In the genomic region with DNA sequence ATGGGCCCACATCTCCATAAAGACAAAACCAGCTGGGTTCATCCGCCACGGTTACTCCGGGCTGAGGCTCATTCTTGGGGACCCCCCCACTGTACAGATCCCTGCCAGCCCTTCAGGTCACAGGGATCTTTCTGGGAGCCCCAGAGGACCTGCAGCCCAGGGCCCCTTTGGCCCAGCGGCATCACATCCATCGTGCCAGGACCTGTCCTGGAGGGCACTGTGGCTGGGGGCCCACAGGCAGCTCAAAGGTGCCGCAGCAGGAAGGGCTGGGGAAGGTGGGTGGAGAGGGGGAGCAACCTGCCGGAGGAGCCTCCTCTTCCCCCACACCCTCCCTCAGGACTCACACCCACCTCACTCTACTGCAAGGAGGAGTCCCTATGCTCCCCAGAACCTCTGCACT, we compare ENCODE assay signal across 32 cellular contexts.
"Had no signal": no experiment of that assay in that cellular context is flagged by ENCODE, and none has a peak within 500 bp of the region (broad histone marks: within the 10 kb centered on the region; RNA-seq: fewer than 3 reads in every experiment).

No MANE protein-coding gene starts in this region.

- H3K27me3 ChIP-seq: body of pancreas, gastroesophageal sphincter, heart right ventricle had no signal

- FAIRE-seq: colon had no signal

- H3K27me3 Mint-ChIP-seq: activated naive CD8-positive, alpha-beta T cell had no signal

- ATAC-seq: activated CD4-positive, CD25-positive, alpha-beta regulatory T cell treated with anti-CD3 and anti-CD28 coated beads, Interleukin-2, amount 50 U/mL, for 24 hours; activated CD8-positive, alpha-beta T cell treated with anti-CD3 and anti-CD28 coated beads for 36 hours; activated T-cell treated with anti-CD3 and anti-CD28 coated beads, Interleukin-2, amount 50 U/mL, for 4 hours; activated T-helper 17 cell treated with anti-CD3 and anti-CD28 coated beads, Interleukin-2, amount 50 U/mL, for 72 hours; body of pancreas; effector memory CD8-positive, alpha-beta T cell; gastroesophageal sphincter; heart right ventricle; T-helper 17 cell had no signal

- H3K36me3 ChIP-seq: esophagus squamous epithelium, gastroesophageal sphincter, heart right ventricle, WERI-Rb-1 had no signal

- H3K36me3 Mint-ChIP-seq: activated naive CD8-positive, alpha-beta T cell had no signal

- DNase-seq: activated B cell treated with CpG ODN at 0.5 μM for 24 hours; activated CD4-positive, alpha-beta T cell treated with anti-CD3 and anti-CD28 coated beads for 48 hours; activated CD4-positive, alpha-beta T cell treated with anti-CD3 and anti-CD28 coated beads, Interleukin-2, amount 50 U/mL, for 1 hour; activated CD4-positive, alpha-beta T cell treated with anti-CD3 and anti-CD28 coated beads, Interleukin-2, amount 50 U/mL, for 48 hours; activated CD8-positive, alpha-beta memory T cell treated with anti-CD3 and anti-CD28 coated beads for 24 hours; activated CD8-positive, alpha-beta T cell treated with anti-CD3 and anti-CD28 coated beads for 36 hours; activated effector memory CD4-positive, alpha-beta T cell treated with Interleukin-2 at 50 U/mL for 16 hours; activated gamma-delta T cell treated with Interleukin-2 at 50 U/mL for 16 hours; activated naive CD4-positive, alpha-beta T cell treated with anti-CD3 and anti-CD28 coated beads, Interleukin-2, amount 50 U/mL, for 16 hours; activated naive CD4-positive, alpha-beta T cell treated with Interleukin-2 at 50 U/mL for 16 hours; activated T-cell treated with anti-CD3 and anti-CD28 coated beads, Interleukin-2, amount 50 U/mL, for 4 hours; amniotic stem cell; anterior cingulate cortex; body of pancreas; caudate nucleus; cortex of kidney; dermis blood vessel endothelial cell; effector CD4-positive, alpha-beta T cell; effector memory CD8-positive, alpha-beta T cell; erythroblast; esophagus squamous epithelium; foreskin melanocyte; heart right ventricle; T-helper 17 cell; T1000; WERI-Rb-1 had no signal

- H3K9me3 ChIP-seq: body of pancreas, esophagus squamous epithelium, gastroesophageal sphincter had no signal

- H3K4me3 ChIP-seq: body of pancreas, esophagus squamous epithelium, gastroesophageal sphincter, heart right ventricle had no signal

- H3K27ac Mint-ChIP-seq: activated B cell treated with CpG ODN at 0.5 μM for 24 hours; activated CD8-positive, alpha-beta T cell treated with anti-CD3 and anti-CD28 coated beads for 36 hours; activated naive CD8-positive, alpha-beta T cell; effector memory CD8-positive, alpha-beta T cell; T-helper 17 cell; T-helper 2 cell treated with Interferon-gamma antibody and Interleukin-4, amounts not matched to agents 5 μg/mL and 100 μg/mL, for 36 hours had no signal

- H3K9me3 Mint-ChIP-seq: activated B cell treated with CpG ODN at 0.5 μM for 24 hours; activated CD8-positive, alpha-beta T cell treated with anti-CD3 and anti-CD28 coated beads for 36 hours; activated T-cell treated with anti-CD3 and anti-CD28 coated beads, Interleukin-2, amount 50 U/mL, for 4 hours; activated T-helper 17 cell treated with anti-CD3 and anti-CD28 coated beads, Interleukin-2, amount 50 U/mL, for 72 hours; effector memory CD8-positive, alpha-beta T cell; T-helper 2 cell treated with Interferon-gamma antibody and Interleukin-4, amounts not matched to agents 5 μg/mL and 100 μg/mL, for 36 hours had no signal

- H3K4me3 Mint-ChIP-seq: activated B cell treated with CpG ODN at 0.5 μM for 24 hours; activated CD8-positive, alpha-beta T cell treated with anti-CD3 and anti-CD28 coated beads for 36 hours; activated naive CD8-positive, alpha-beta T cell; activated T-cell treated with anti-CD3 and anti-CD28 coated beads, Interleukin-2, amount 50 U/mL, for 4 hours; activated T-helper 17 cell treated with anti-CD3 and anti-CD28 coated beads, Interleukin-2, amount 50 U/mL, for 72 hours; effector memory CD8-positive, alpha-beta T cell; T-helper 17 cell; T-helper 2 cell treated with Interferon-gamma antibody and Interleukin-4, amounts not matched to agents 5 μg/mL and 100 μg/mL, for 36 hours had no signal

- H3K27ac ChIP-seq: body of pancreas, esophagus squamous epithelium, gastroesophageal sphincter, heart right ventricle, WERI-Rb-1 had no signal

- H3K4me1 ChIP-seq: body of pancreas, esophagus squamous epithelium, gastroesophageal sphincter, heart right ventricle had no signal
